In genomic region chr16:84686702-84687298, GRCh38 we compare ENCODE assay signal across 25 cellular contexts. TPM values are rescaled to one million over a fixed set of nuclear protein-coding genes. Genes with fewer than 3 reads are reported as not detected.
DNase-seq lines count a peak whose midpoint lies in the region; ATAC-seq, FAIRE-seq and TF ChIP-seq lines count a peak whose summit lies in the region.
"Had no signal": no experiment of that assay in that cellular context is flagged by ENCODE, and none has a peak within 500 bp of the region (broad histone marks: within the 10 kb centered on the region; RNA-seq: fewer than 3 reads in every experiment).

No MANE protein-coding gene starts in this region.

- CTCF ChIA-PET in activated CD8-positive, alpha-beta memory T cell treated with anti-CD3 and anti-CD28 coated beads, Interleukin-2, amount 10 ng/mL, durations not matched to agents 7 days and 5 days (lab: Charles Lee): interaction anchor here (5.7 kb wide), 1 partner anchor 15 kb away, joined by 31 read pairs; no protein-coding TSS in a partner anchor
- CTCF ChIA-PET in GM12878 (lab: Yijun Ruan, JAX): interaction anchor here (1.3 to 1.6 kb wide), 5 partner anchors 14 to 54 kb away, joined by 4 to 10 read pairs (median 6); no protein-coding TSS in a partner anchor

- H3K4me3 ChIP-seq in GM12878: no peak overlapping the region
- no peak overlapping the region for H3K4me3 ChIP-seq in sigmoid colon
- no peak overlapping the region for H3K4me3 ChIP-seq in endodermal cell (ENCODE audit: low read length)
- H3K4me3 ChIP-seq: A549, cardiac muscle cell, gastroesophageal sphincter, prostate gland, smooth muscle cell had no signal

- POLR2A ChIA-PET in GM12878 (lab: Charles Lee): interaction anchor here (1.1 kb wide), 1 partner anchor 11 kb away, joined by 6 read pairs; no protein-coding TSS in a partner anchor

- no peaks in the 10 kb centered on the region for H3K9me3 Mint-ChIP-seq in activated CD8-positive, alpha-beta memory T cell treated with anti-CD3 and anti-CD28 coated beads, Interleukin-2, amount 10 ng/mL, durations not matched to agents 7 days and 5 days (ENCODE audit: low read depth)
- peaks cover 11% of the 10 kb centered on the region for H3K9me3 Mint-ChIP-seq in endodermal cell
- H3K9me3 Mint-ChIP-seq: activated T-helper 17 cell treated with anti-CD3 and anti-CD28 coated beads, Interleukin-2, amount 50 U/mL, for 72 hours had no signal

- no TSS peak for BruUV-seq in GM12878 (replicated peaks; lab: Mats Ljungman, UMichigan)

- DNase-seq in activated CD8-positive, alpha-beta memory T cell treated with anti-CD3 and anti-CD28 coated beads, Interleukin-2, amount 10 ng/mL, durations not matched to agents 7 days and 5 days: no peak
- no peak for DNase-seq in activated CD8-positive, alpha-beta memory T cell treated with anti-CD3 and anti-CD28 coated beads for 24 hours
- DNase-seq in KBM-7 (peak; percentile 14), GM12878 (ENCODE audit: low read depth, low spot score) (no peak), sigmoid colon (peak; percentile 55), endodermal cell (no peak), activated gamma-delta T cell treated with Interleukin-2 at 50 U/mL for 16 hours (no peak)
- DNase-seq: DMS 273 treated with DMSO at 0.1 percent for 48 hours; NCI-H146; NCI-H2227 treated with DMSO at 0.1 percent for 48 hours; NCI-H774; nephron progenitor cell; SK-N-SH; stimulated activated CD4-positive, alpha-beta T cell treated with anti-CD3 and anti-CD28 coated beads, Interleukin-4, amount 100 ng/mL, for 1 hour had no signal

- no peak overlapping the region for H2AFZ ChIP-seq in GM12878 (ENCODE audit: control insufficient read depth, low read depth, low read length)

- in situ Hi-C loops in KBM-7 (cut with MboI; ENCODE audit: low pct_unique_long_range_greater_than_20kb, low sequenced_read_pairs) (no loop called here), GM12878 (cut with MboI) (no loop called here)

- TF ChIP-seq POLR2A in GM12878 (IDR thresholded peaks at IDR 0.05; ENCODE audit: low read depth, low read length) (no peak), sigmoid colon (IDR thresholded peaks at IDR 0.05) (no peak)

- SMC1A ChIA-PET in GM12878 (lab: Charles Lee; ENCODE audit: uncharacterized antibody, unreplicated experiment): interaction anchor here (0.8 to 2.3 kb wide), 5 partner anchors 13 to 40 kb away, joined by 3 to 7 read pairs (median 4); no protein-coding TSS in a partner anchor

- H3K27me3 ChIP-seq in GM12878 (replicated peaks in 1 of 2; ENCODE audit: control insufficient read depth in 2 of 2, insufficient read depth in 2 of 2, low read length in 1 of 2) (no peaks in the 10 kb centered on the region), sigmoid colon (peaks cover 0 to 2% (median 0%) of the 10 kb centered on the region in 3 donors), endodermal cell (ENCODE audit: control insufficient read depth, insufficient read depth, low read length, poor library complexity, severe bottlenecking) (no peaks in the 10 kb centered on the region)
- H3K27me3 ChIP-seq: cardiac muscle cell had no signal

- RAD21 ChIA-PET in GM12878 (lab: Charles Lee; ENCODE audit: unreplicated experiment): interaction anchor here (0.8 to 1.5 kb wide), 2 partner anchors 14 to 64 kb away, joined by 3 to 9 read pairs; no protein-coding TSS in a partner anchor

- TF ChIP-seq EP300 in GM12878 (IDR thresholded peaks at IDR 0.05; ENCODE audit: borderline replicate concordance in 1 of 2, control insufficient read depth in 1 of 2, low read depth in 2 of 2, low read length in 2 of 2) (no peak), sigmoid colon (IDR thresholded peaks at IDR 0.05) (no peak)

- H3K4me1 Mint-ChIP-seq in activated CD8-positive, alpha-beta memory T cell treated with anti-CD3 and anti-CD28 coated beads, Interleukin-2, amount 10 ng/mL, durations not matched to agents 7 days and 5 days: peaks cover 9% of the 10 kb centered on the region
- peaks cover 11% of the 10 kb centered on the region for H3K4me1 Mint-ChIP-seq in endodermal cell
- H3K4me1 Mint-ChIP-seq: activated T-helper 17 cell treated with anti-CD3 and anti-CD28 coated beads, Interleukin-2, amount 50 U/mL, for 72 hours had no signal

- no peak for TF ChIP-seq RAD21 in GM12878 (IDR thresholded peaks at IDR 0.05; ENCODE audit: insufficient read depth, low read depth, low read length)

- WGBS in GM12878 (ENCODE audit: insufficient coverage, insufficient replicate concordance, low lambda C conversion rate, missing lambda C conversion rate): 97% methylated on average over 6 of the region's 6 CpGs
- WGBS in sigmoid colon, 2 donors: 86 to 88% methylated on average over 6 of the region's 6 CpGs
- 89 to 91% methylated on average over 5 to 6 of the region's 6 CpGs for WGBS in endodermal cell (ENCODE audit: insufficient coverage in 1 of 2, insufficient read length in 1 of 2), 2 experiments

- H3K4me1 ChIP-seq in GM12878 (ENCODE audit: control insufficient read depth, insufficient read depth, low read length): peaks cover 10% of the 10 kb centered on the region
- no peaks in the 10 kb centered on the region for H3K4me1 ChIP-seq in sigmoid colon
- no peaks in the 10 kb centered on the region for H3K4me1 ChIP-seq in endodermal cell (ENCODE audit: control insufficient read depth, insufficient read depth, low read length)
- H3K4me1 ChIP-seq: A549, gastroesophageal sphincter, prostate gland had no signal

- FAIRE-seq in GM12878 (lab: Jason Lieb, UNC): no peak
- FAIRE-seq: A549, urothelium cell line had no signal

- no peak for TF ChIP-seq CTCF in GM12878 (IDR thresholded peaks at IDR 0.05 in 2 of 3, conservative IDR thresholded peaks at IDR 0.05 in 1 of 3; ENCODE audit: control insufficient read depth in 2 of 3, extremely low read depth in 1 of 3, insufficient read depth in 1 of 3, low read depth in 3 of 3, low read length in 3 of 3)
- TF ChIP-seq CTCF in sigmoid colon (IDR thresholded peaks at IDR 0.05): no peak
- TF ChIP-seq CTCF in endodermal cell (conservative IDR thresholded peaks at IDR 0.05): no peak

- H3K27ac ChIP-seq in GM12878 (ENCODE audit: control insufficient read depth, insufficient read depth) (peak overlapping the region; percentile 38; the same call in 1 of the 2 replicates), sigmoid colon (no peak overlapping the region), endodermal cell (ENCODE audit: low read depth, low read length) (no peak overlapping the region)
- H3K27ac ChIP-seq: A549, cardiac muscle cell, gastroesophageal sphincter, prostate gland had no signal

- H4K20me1 ChIP-seq in GM12878 (ENCODE audit: control insufficient read depth, insufficient read depth): no peaks in the 10 kb centered on the region

- H3K4me3 Mint-ChIP-seq in activated CD8-positive, alpha-beta memory T cell treated with anti-CD3 and anti-CD28 coated beads, Interleukin-2, amount 10 ng/mL, durations not matched to agents 7 days and 5 days: no peak overlapping the region
- H3K4me3 Mint-ChIP-seq in endodermal cell: no peak overlapping the region
- H3K4me3 Mint-ChIP-seq: activated T-helper 17 cell treated with anti-CD3 and anti-CD28 coated beads, Interleukin-2, amount 50 U/mL, for 72 hours; CD14-positive monocyte; nephron progenitor cell; T-helper 2 cell treated with Interferon-gamma antibody and Interleukin-4, amounts not matched to agents 5 μg/mL and 100 μg/mL, for 36 hours had no signal

- peaks cover 33% of the 10 kb centered on the region for H3K27me3 Mint-ChIP-seq in activated CD8-positive, alpha-beta memory T cell treated with anti-CD3 and anti-CD28 coated beads, Interleukin-2, amount 10 ng/mL, durations not matched to agents 7 days and 5 days
- H3K27me3 Mint-ChIP-seq in endodermal cell (ENCODE audit: insufficient read depth): no peaks in the 10 kb centered on the region
- H3K27me3 Mint-ChIP-seq: activated T-helper 17 cell treated with anti-CD3 and anti-CD28 coated beads, Interleukin-2, amount 50 U/mL, for 72 hours had no signal

- no peak overlapping the region for H3K27ac Mint-ChIP-seq in activated CD8-positive, alpha-beta memory T cell treated with anti-CD3 and anti-CD28 coated beads, Interleukin-2, amount 10 ng/mL, durations not matched to agents 7 days and 5 days
- H3K27ac Mint-ChIP-seq in endodermal cell: no peak overlapping the region
- H3K27ac Mint-ChIP-seq: activated T-helper 17 cell treated with anti-CD3 and anti-CD28 coated beads, Interleukin-2, amount 50 U/mL, for 72 hours; nephron progenitor cell; T-helper 2 cell treated with Interferon-gamma antibody and Interleukin-4, amounts not matched to agents 5 μg/mL and 100 μg/mL, for 36 hours had no signal

- peak; percentile 49 for ATAC-seq in activated CD8-positive, alpha-beta memory T cell treated with anti-CD3 and anti-CD28 coated beads, Interleukin-2, amount 10 ng/mL, durations not matched to agents 7 days and 5 days
- ATAC-seq in GM12878 (peak; percentile 61), GM18868 (IDR thresholded peaks at IDR 0.05; ENCODE audit: unreplicated experiment) (no peak)
- ATAC-seq: gastroesophageal sphincter, Panc1 had no signal

- H3K36me3 ChIP-seq in GM12878 (ENCODE audit: control insufficient read depth in 2 of 2, insufficient read depth in 2 of 2, low read length in 1 of 2) (no peaks in the 10 kb centered on the region), sigmoid colon (no peaks in the 10 kb centered on the region), endodermal cell (ENCODE audit: control insufficient read depth, insufficient read depth, low read length) (no peaks in the 10 kb centered on the region)
- H3K36me3 ChIP-seq: cardiac muscle cell, gastroesophageal sphincter, prostate gland had no signal

- intact Hi-C loops in GM12878 (cut with micrococcal nuclease; ENCODE audit: unreplicated experiment): no loop called here
- intact Hi-C loops in sigmoid colon (cut with DNase I): no loop called here

- no peak overlapping the region for H3K9ac ChIP-seq in GM12878 (ENCODE audit: control insufficient read depth, insufficient read depth, low read length)
- H3K9ac ChIP-seq in endodermal cell (ENCODE audit: extremely low read depth, low read length, poor library complexity, severe bottlenecking): no peak overlapping the region
- H3K9ac ChIP-seq: SK-N-SH had no signal

- no peaks in the 10 kb centered on the region; the same call in 2 of the 3 replicates for H3K9me3 ChIP-seq in GM12878 (replicated peaks; ENCODE audit: control insufficient read depth, insufficient read depth, low read length)
- H3K9me3 ChIP-seq in sigmoid colon: no peaks in the 10 kb centered on the region
- peaks cover 8% of the 10 kb centered on the region for H3K9me3 ChIP-seq in endodermal cell (ENCODE audit: control insufficient read depth, low read length)
- H3K9me3 ChIP-seq: A549, gastroesophageal sphincter, prostate gland, SK-N-SH had no signal

- H3K4me2 ChIP-seq in GM12878 (ENCODE audit: control insufficient read depth, insufficient read depth): no peak overlapping the region
- H3K4me2 ChIP-seq: A549, SK-N-SH, smooth muscle cell had no signal

- no peaks in the 10 kb centered on the region for H3K36me3 Mint-ChIP-seq in activated CD8-positive, alpha-beta memory T cell treated with anti-CD3 and anti-CD28 coated beads, Interleukin-2, amount 10 ng/mL, durations not matched to agents 7 days and 5 days
- no peaks in the 10 kb centered on the region for H3K36me3 Mint-ChIP-seq in endodermal cell (ENCODE audit: low read depth)

- no peaks in the 10 kb centered on the region for H3K79me2 ChIP-seq in GM12878 (ENCODE audit: control insufficient read depth, insufficient read depth, low read length)

RNA-seq across cellular contexts. Expression of gene USP10, which starts 13.0 kb away (rescaled TPM):
- total RNA-seq in activated CD8-positive, alpha-beta memory T cell treated with anti-CD3 and anti-CD28 coated beads, Interleukin-2, amount 10 ng/mL, durations not matched to agents 7 days and 5 days: 100 to 1,000 TPM in 1 of 2 experiments, 10 to 100 TPM in 1; 90.9 to 117 TPM
- 199 and 215 TPM in 2 replicates for total RNA-seq in GM12878 (2013; cell fraction: nucleolus; rRNA removed)
- total RNA-seq in GM12878 (2014; rRNA removed) (70.7 and 77.3 TPM in 2 replicates), GM12878 (2014; rRNA removed; fragmentation: Illumina TruSeq; extraction: Trizol) (80.8 and 85.2 TPM in 2 replicates), GM12878 (2021) (119 and 122 TPM in 2 replicates), sigmoid colon (10 to 100 TPM; 43.9 to 64.3 (median 53.1) TPM), endodermal cell (100 to 1,000 TPM; 148 to 149 TPM)
- 47.5 TPM for polyA plus RNA-seq in GM12878 (2011; ENCODE audit: low read depth)
- polyA plus RNA-seq in GM12878 (2011; rRNA removed) (74.7 and 125 TPM in 2 replicates), GM12878 (2014; fragmentation: Illumina TruSeq; extraction: Trizol) (133 and 198 TPM in 2 replicates), GM12878 (2014; fragmentation: Nextera tagmentation; extraction: Ambion mirVana) (10 to 100 TPM; 46.1 to 47.7 TPM), GM12878 (2014; rRNA removed) (87.5 and 87.9 TPM in 2 replicates), GM12878 (2016; fragmentation: Nextera tagmentation; extraction: Ambion mirVana) (100 to 1,000 TPM; 143 to 160 TPM), sigmoid colon (10 to 100 TPM; 17.1 to 36.7 (median 31.2) TPM)
- 121 and 122 TPM in 2 replicates for polyA plus RNA-seq in GM12878 (2011; cell fraction: cytosol; rRNA removed)
- 109 and 126 TPM in 2 replicates for polyA plus RNA-seq in GM12878 (2011; cell fraction: nucleus; rRNA removed)
- polyA plus RNA-seq in GM12878 (2012): 67.1 and 71.5 TPM in 2 replicates
- polyA minus RNA-seq in GM12878 (2011; rRNA and poly(A)+ RNA removed): 227 and 233 TPM in 2 replicates
- polyA minus RNA-seq in GM12878 (2011; cell fraction: cytosol; rRNA and poly(A)+ RNA removed): 47.4 and 71.6 TPM in 2 replicates
- 39.7 and 77.1 TPM in 2 replicates for polyA minus RNA-seq in GM12878 (2011; cell fraction: nucleus; rRNA and poly(A)+ RNA removed)
- 98.7 TPM for polyA plus RNA-seq in endodermal cell (2013, experiment 1 of 2)
- 86.0 TPM for polyA plus RNA-seq in endodermal cell (2013, experiment 2 of 2)

RNA-seq across cellular contexts. Expression of gene KLHL36, which starts 38.5 kb away (rescaled TPM):
- total RNA-seq in activated CD8-positive, alpha-beta memory T cell treated with anti-CD3 and anti-CD28 coated beads, Interleukin-2, amount 10 ng/mL, durations not matched to agents 7 days and 5 days: 10 to 100 TPM; 38.5 to 44.9 TPM
- total RNA-seq in GM12878 (2013; cell fraction: nucleolus; rRNA removed): 89.6 and 93.8 TPM in 2 replicates
- total RNA-seq in GM12878 (2014; rRNA removed) (36.4 and 38.2 TPM in 2 replicates), GM12878 (2014; rRNA removed; fragmentation: Illumina TruSeq; extraction: Trizol) (16.2 and 16.7 TPM in 2 replicates), GM12878 (2021) (45.3 and 45.4 TPM in 2 replicates), sigmoid colon (10 to 100 TPM; 40.0 to 45.9 (median 43.3) TPM), endodermal cell (10 to 100 TPM; 44.2 to 59.2 TPM)
- 12.7 TPM for polyA plus RNA-seq in GM12878 (2011; ENCODE audit: low read depth)
- polyA plus RNA-seq in GM12878 (2011; rRNA removed) (19.6 and 26.4 TPM in 2 replicates), GM12878 (2014; fragmentation: Illumina TruSeq; extraction: Trizol) (14.1 and 14.3 TPM in 2 replicates), GM12878 (2014; fragmentation: Nextera tagmentation; extraction: Ambion mirVana) (1 to 10 TPM; 2.6 to 2.7 TPM), GM12878 (2014; rRNA removed) (35.0 and 37.5 TPM in 2 replicates), GM12878 (2016; fragmentation: Nextera tagmentation; extraction: Ambion mirVana) (10 to 100 TPM; 12.9 to 16.8 TPM), sigmoid colon (10 to 100 TPM; 14.4 to 30.6 (median 15.0) TPM)
- polyA plus RNA-seq in GM12878 (2011; cell fraction: cytosol; rRNA removed): 30.1 and 37.2 TPM in 2 replicates
- polyA plus RNA-seq in GM12878 (2011; cell fraction: nucleus; rRNA removed): 76.3 and 77.8 TPM in 2 replicates
- 28.5 and 29.3 TPM in 2 replicates for polyA plus RNA-seq in GM12878 (2012)
- 40.7 and 65.6 TPM in 2 replicates for polyA minus RNA-seq in GM12878 (2011; rRNA and poly(A)+ RNA removed)
- polyA minus RNA-seq in GM12878 (2011; cell fraction: cytosol; rRNA and poly(A)+ RNA removed): 17.5 and 25.8 TPM in 2 replicates
- polyA minus RNA-seq in GM12878 (2011; cell fraction: nucleus; rRNA and poly(A)+ RNA removed): 26.0 and 37.4 TPM in 2 replicates
- polyA plus RNA-seq in endodermal cell (2013, experiment 1 of 2): 20.7 TPM
- polyA plus RNA-seq in endodermal cell (2013, experiment 2 of 2): 21.3 TPM

Comparison
In these comparisons a context has a peak if more than half of its experiments do, and no peak if none do; other contexts are left out.
1. DNase-seq: peak in KBM-7 (single experiment) and sigmoid colon (single experiment); none in activated CD8-positive, alpha-beta memory T cell treated with anti-CD3 and anti-CD28 coated beads, Interleukin-2, amount 10 ng/mL, durations not matched to agents 7 days and 5 days (single experiment), activated CD8-positive, alpha-beta memory T cell treated with anti-CD3 and anti-CD28 coated beads for 24 hours (single experiment), GM12878 (single experiment), endodermal cell (single experiment) and activated gamma-delta T cell treated with Interleukin-2 at 50 U/mL for 16 hours (single experiment).